Comparison of ENCODE assay signal across 15 cellular contexts in genomic region chr2:10005461-10005860, GRCh38. TPM values are rescaled to one million over a fixed set of nuclear protein-coding genes. Genes with fewer than 3 reads are reported as not detected.
DNase-seq lines count a peak whose midpoint lies in the region; TF ChIP-seq lines count a peak whose summit lies in the region.
"Had no signal": no experiment of that assay in that cellular context is flagged by ENCODE, and none has a peak within 500 bp of the region (broad histone marks: within the 10 kb centered on the region; RNA-seq: fewer than 3 reads in every experiment).

No MANE protein-coding gene starts in this region.

- H3K27me3 Mint-ChIP-seq in CD4-positive, alpha-beta memory T cell, result peaks cover 5 to 14% of the 10 kb centered on the region in 2 donors

- POLR2A ChIA-PET in CD4-positive, alpha-beta memory T cell (lab: Charles Lee; ENCODE audit: partially characterized antibody), result interaction anchor here (0.8 kb wide), 1 partner anchor 37 kb away, joined by 3 read pairs; no protein-coding TSS in a partner anchor

- peaks cover 30% of the 10 kb centered on the region for H3K36me3 ChIP-seq in WERI-Rb-1
- peaks cover 0 to 7% (median 0%) of the 10 kb centered on the region in 3 donors for H3K36me3 ChIP-seq in tibial artery
- no peaks in the 10 kb centered on the region for H3K36me3 ChIP-seq in CD4-positive, alpha-beta memory T cell (ENCODE audit: insufficient read depth, low read length)

- CTCF ChIA-PET in CD4-positive, alpha-beta memory T cell (lab: Charles Lee; ENCODE audit: partially characterized antibody), result interaction anchor here (0.8 to 0.9 kb wide), 2 partner anchors 15 to 67 kb away, joined by 3 to 4 read pairs; no protein-coding TSS in a partner anchor

- intact Hi-C loops in posterior vena cava (cut with DNase I) (no loop called here), tibial artery (cut with DNase I; ENCODE audit: low total_unique reads) (loop anchor here (5.0 kb wide), 1 partner anchor 37 kb away; the partner anchor contains the start of gene KLF11)
- intact Hi-C loops in CD4-positive, alpha-beta memory T cell (cut with micrococcal nuclease), result no loop called here

- peaks cover 0 to 3% (median under 1%) of the 10 kb centered on the region in 4 donors for H3K4me1 Mint-ChIP-seq in CD4-positive, alpha-beta memory T cell

- H3K4me3 ChIP-seq in WERI-Rb-1 (ENCODE audit: low read depth, low read length) (no peak overlapping the region), tibial artery (no peak overlapping the region)
- H3K4me3 ChIP-seq in CD4-positive, alpha-beta memory T cell (ENCODE audit: low read length in 2 of 2), result no peak overlapping the region
- H3K4me3 ChIP-seq: HAP-1 had no signal

- H3K9me3 Mint-ChIP-seq in CD4-positive, alpha-beta memory T cell, result peaks cover 0 to 2% (median 0%) of the 10 kb centered on the region in 8 donors
- H3K9me3 Mint-ChIP-seq: CD8-positive, alpha-beta T cell had no signal

- H3K27ac ChIP-seq in WERI-Rb-1, result no peak overlapping the region
- H3K27ac ChIP-seq in tibial artery, result peak overlapping the region; percentile 73 to 84
- H3K27ac ChIP-seq in CD4-positive, alpha-beta memory T cell (ENCODE audit: low read depth, low read length), result no peak overlapping the region

- TF ChIP-seq CTCF in WERI-Rb-1 (IDR thresholded peaks at IDR 0.05; ENCODE audit: low read depth, low read length) (no peak), tibial artery (IDR thresholded peaks at IDR 0.05) (no peak)

- no peak overlapping the region for H3K4me3 Mint-ChIP-seq in CD4-positive, alpha-beta memory T cell
- H3K4me3 Mint-ChIP-seq: CD8-positive, alpha-beta T cell had no signal

- no peaks in the 10 kb centered on the region for H3K9me3 ChIP-seq in WERI-Rb-1 (ENCODE audit: severe bottlenecking)
- H3K9me3 ChIP-seq in tibial artery, result no peaks in the 10 kb centered on the region
- H3K9me3 ChIP-seq in CD4-positive, alpha-beta memory T cell (ENCODE audit: control insufficient read depth in 1 of 2, low read length in 2 of 2), result no peaks in the 10 kb centered on the region
- H3K9me3 ChIP-seq: HAP-1 had no signal

- peaks cover 3 to 77% (median 60%) of the 10 kb centered on the region in 4 donors for H3K4me1 ChIP-seq in tibial artery
- H3K4me1 ChIP-seq in CD4-positive, alpha-beta memory T cell (ENCODE audit: insufficient read depth, low read length), result no peaks in the 10 kb centered on the region

- no peaks in the 10 kb centered on the region for H3K27me3 ChIP-seq in WERI-Rb-1 (ENCODE audit: insufficient read depth, low read depth, severe bottlenecking)
- no peaks in the 10 kb centered on the region for H3K27me3 ChIP-seq in tibial artery
- H3K27me3 ChIP-seq in CD4-positive, alpha-beta memory T cell (ENCODE audit: insufficient read depth, low read length), result no peaks in the 10 kb centered on the region

- no peaks in the 10 kb centered on the region for H3K36me3 Mint-ChIP-seq in CD4-positive, alpha-beta memory T cell
- H3K36me3 Mint-ChIP-seq: CD8-positive, alpha-beta T cell had no signal

- H3K27ac Mint-ChIP-seq in CD4-positive, alpha-beta memory T cell, result no peak overlapping the region
- H3K27ac Mint-ChIP-seq: CD8-positive, alpha-beta T cell had no signal

- peak; percentile 28 for DNase-seq in activated effector memory CD4-positive, alpha-beta T cell treated with anti-CD3 and anti-CD28 coated beads, Interleukin-2, amount 50 U/mL, for 16 hours
- DNase-seq in activated effector memory CD4-positive, alpha-beta T cell treated with Interleukin-2 at 50 U/mL for 16 hours, result no peak
- DNase-seq in WERI-Rb-1 (peak; percentile 2), posterior vena cava (ENCODE audit: low spot score) (peak; percentile 22), tibial artery (peak; percentile 13 to 37)
- DNase-seq in activated CD4-positive, CD25-positive, alpha-beta regulatory T cell treated with anti-CD3 and anti-CD28 coated beads, Interleukin-2, amount 50 U/mL, for 72 hours, result no peak
- no peak for DNase-seq in CD4-positive, alpha-beta memory T cell
- DNase-seq: 8988T; C1 segment of cervical spinal cord; CD8-positive, alpha-beta T cell; COR-L47; DMS153; DMS79 treated with DMSO at 0.1 percent for 48 hours; EL had no signal

RNA-seq across cellular contexts. Expression of gene KLF11, which starts 37.9 kb away (rescaled TPM):
- total RNA-seq in posterior vena cava, result 10 to 100 TPM; 25.0 to 55.4 TPM
- total RNA-seq in CD4-positive, alpha-beta memory T cell, result 1 to 10 TPM; 7.0 TPM
- 1 to 10 TPM; 8.8 to 9.8 TPM for polyA plus RNA-seq in CD4-positive, alpha-beta memory T cell

RNA-seq across cellular contexts. Expression of gene GRHL1, which starts 54.0 kb away (rescaled TPM):
- 1 to 10 TPM; 1.9 to 2.3 TPM for total RNA-seq in posterior vena cava
- under 1 TPM; 0.33 to 0.49 TPM for total RNA-seq in CD4-positive, alpha-beta memory T cell
- polyA plus RNA-seq in CD4-positive, alpha-beta memory T cell, result under 1 TPM; 0.14 to 0.33 TPM

Comparison
In these comparisons a context has a peak if more than half of its experiments do, and no peak if none do; other contexts are left out.
1. DNase-seq: peak in activated effector memory CD4-positive, alpha-beta T cell treated with anti-CD3 and anti-CD28 coated beads, Interleukin-2, amount 50 U/mL, for 16 hours (single experiment), WERI-Rb-1 (single experiment), posterior vena cava (single experiment) and tibial artery (2 of 2); none in activated effector memory CD4-positive, alpha-beta T cell treated with Interleukin-2 at 50 U/mL for 16 hours (single experiment), activated CD4-positive, CD25-positive, alpha-beta regulatory T cell treated with anti-CD3 and anti-CD28 coated beads, Interleukin-2, amount 50 U/mL, for 72 hours (single experiment) and CD4-positive, alpha-beta memory T cell (0 of 5).
2. H3K27ac ChIP-seq: peak in tibial artery (2 of 2); none in WERI-Rb-1 (single experiment) and CD4-positive, alpha-beta memory T cell (single experiment).